Comparison of ENCODE assay signal across 24 cellular contexts in the genomic region with DNA sequence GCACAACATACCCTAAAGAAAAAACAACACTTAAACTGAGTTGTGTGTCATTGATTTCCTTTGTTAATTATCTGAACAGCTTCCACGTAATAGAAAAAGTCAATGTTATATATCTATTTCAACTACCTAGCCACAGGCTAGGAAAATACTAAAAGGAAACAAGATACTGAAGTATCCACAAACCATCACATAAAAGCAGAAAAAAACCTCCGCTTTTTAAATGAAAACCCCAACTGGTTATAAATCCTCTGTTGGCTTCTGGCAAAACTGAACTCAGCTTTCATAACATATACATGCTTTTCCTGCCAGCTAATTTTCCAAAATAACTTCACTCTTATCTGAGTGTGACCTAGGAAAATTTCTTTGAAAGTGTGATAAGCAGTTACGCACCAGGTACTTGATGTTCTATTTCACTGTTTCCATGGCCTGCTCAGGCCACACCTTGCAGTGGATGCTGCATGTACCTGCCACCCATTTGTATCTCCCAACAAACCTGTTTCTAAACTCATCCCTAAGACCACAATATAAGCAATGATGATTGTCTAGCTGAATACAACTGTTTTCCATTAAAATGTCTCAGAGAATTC. TPM values are rescaled to one million over a fixed set of nuclear protein-coding genes. Genes with fewer than 3 reads are reported as not detected.
A peak's percentile ranks its signal among the peaks of the same experiment; 100 is the strongest.
DNase-seq lines count a peak whose midpoint lies in the region; ATAC-seq, FAIRE-seq and TF ChIP-seq lines count a peak whose summit lies in the region.
"Had no signal": no experiment of that assay in that cellular context is flagged by ENCODE, and none has a peak within 500 bp of the region (broad histone marks: within the 10 kb centered on the region; RNA-seq: fewer than 3 reads in every experiment).

No MANE protein-coding gene starts in this region.

- no peak for DNase-seq in GM18507 (ENCODE audit: extremely low spot score, insufficient read length, low read depth)
- DNase-seq in hepatocyte (ENCODE audit: low spot score): peak; percentile 17
- no peak for DNase-seq in stimulated activated effector memory CD8-positive, alpha-beta T cell treated with anti-CD3 and anti-CD28 coated beads, Interleukin-12 subunit alpha, Interleukin-12 subunit beta, amount 100 ng/mL, for 72 hours (ENCODE audit: low spot score in 2 of 2)
- no peak for DNase-seq in effector CD8-positive, alpha-beta T cell (lab: John Stamatoyannopoulos, UW)
- DNase-seq: activated naive CD4-positive, alpha-beta T cell; brain microvascular endothelial cell; esophagus squamous epithelium; head of caudate nucleus; kidney; NCI-H187; NCI-H524 treated with DMSO at 0.1 percent for 48 hours; stimulated activated CD4-positive, alpha-beta T cell treated with anti-CD3 and anti-CD28 coated beads, Interleukin-15, amount 100 ng/mL, for 24 hours; SW 1271; WERI-Rb-1 had no signal

- peaks cover 69% of the 10 kb centered on the region for H3K36me3 Mint-ChIP-seq in stimulated activated effector memory CD8-positive, alpha-beta T cell treated with anti-CD3 and anti-CD28 coated beads, Interleukin-12 subunit alpha, Interleukin-12 subunit beta, amount 100 ng/mL, for 72 hours

- H3K9me3 ChIP-seq in SU-DHL-6 (ENCODE audit: insufficient read depth, low read length) (no peaks in the 10 kb centered on the region), hepatocyte (ENCODE audit: low read depth) (no peaks in the 10 kb centered on the region)
- H3K9me3 ChIP-seq: esophagus squamous epithelium, suprapubic skin had no signal

- TF ChIP-seq CTCF in SU-DHL-6 (IDR thresholded peaks at IDR 0.05; ENCODE audit: insufficient read depth, low read length, poor library complexity, severe bottlenecking) (no peak), hepatocyte (IDR thresholded peaks at IDR 0.05; ENCODE audit: poor library complexity) (no peak)

- H3K9ac ChIP-seq in SU-DHL-6 (ENCODE audit: low read length): no peak overlapping the region

- peaks cover 68% of the 10 kb centered on the region for H3K79me2 ChIP-seq in SU-DHL-6 (ENCODE audit: insufficient read depth, low read length)
- H3K79me2 ChIP-seq in hepatocyte: peaks cover 95% of the 10 kb centered on the region

- H3K4me3 ChIP-seq in SU-DHL-6 (ENCODE audit: insufficient read depth, low read length, poor library complexity, severe bottlenecking) (no peak overlapping the region), hepatocyte (no peak overlapping the region)
- H3K4me3 ChIP-seq: esophagus squamous epithelium, suprapubic skin had no signal

- no peak for ATAC-seq in stimulated activated effector memory CD8-positive, alpha-beta T cell treated with anti-CD3 and anti-CD28 coated beads, Interleukin-12 subunit alpha, Interleukin-12 subunit beta, amount 100 ng/mL, for 72 hours
- ATAC-seq in HG03342 (IDR thresholded peaks at IDR 0.05; ENCODE audit: unreplicated experiment) (no peak), GM19467 (IDR thresholded peaks at IDR 0.05; ENCODE audit: unreplicated experiment) (no peak)
- ATAC-seq: Panc1 had no signal

- H3K9me2 ChIP-seq in SU-DHL-6 (replicated peaks; ENCODE audit: insufficient read depth, low read length) (no peaks in the 10 kb centered on the region), hepatocyte (replicated peaks; ENCODE audit: insufficient read depth) (no peaks in the 10 kb centered on the region)

- H4K20me1 ChIP-seq in SU-DHL-6 (ENCODE audit: low read depth, low read length) (0 out of 2 replicates have a peak, but pooled peaks cover 4% of the 10 kb centered on the region), hepatocyte (ENCODE audit: insufficient read depth, poor library complexity, severe bottlenecking) (peaks cover 14% of the 10 kb centered on the region)

- WGBS in hepatocyte (ENCODE audit: low lambda C conversion rate, missing lambda C conversion rate): 51% methylated on average over 3 of the region's 3 CpGs

- no peaks in the 10 kb centered on the region for H3K9me3 Mint-ChIP-seq in stimulated activated effector memory CD8-positive, alpha-beta T cell treated with anti-CD3 and anti-CD28 coated beads, Interleukin-12 subunit alpha, Interleukin-12 subunit beta, amount 100 ng/mL, for 72 hours

- H3K27me3 ChIP-seq in SU-DHL-6 (ENCODE audit: low read length) (no peaks in the 10 kb centered on the region), hepatocyte (no peaks in the 10 kb centered on the region)
- H3K27me3 ChIP-seq: brain microvascular endothelial cell, esophagus squamous epithelium, suprapubic skin had no signal

- peak overlapping the region; percentile 9 for H3K4me3 Mint-ChIP-seq in stimulated activated effector memory CD8-positive, alpha-beta T cell treated with anti-CD3 and anti-CD28 coated beads, Interleukin-12 subunit alpha, Interleukin-12 subunit beta, amount 100 ng/mL, for 72 hours

- H3K27ac Mint-ChIP-seq in stimulated activated effector memory CD8-positive, alpha-beta T cell treated with anti-CD3 and anti-CD28 coated beads, Interleukin-12 subunit alpha, Interleukin-12 subunit beta, amount 100 ng/mL, for 72 hours: peak overlapping the region; percentile 24

- H3K36me3 ChIP-seq in SU-DHL-6 (ENCODE audit: low read length) (peaks cover 7% of the 10 kb centered on the region), hepatocyte (replicated peaks; ENCODE audit: insufficient read depth, low read depth) (no peaks in the 10 kb centered on the region)
- H3K36me3 ChIP-seq: suprapubic skin, WERI-Rb-1 had no signal

- FAIRE-seq in GM18507 (lab: Jason Lieb, UNC): peak; percentile 62
- FAIRE-seq: kidney had no signal

- H2AFZ ChIP-seq in SU-DHL-6 (ENCODE audit: low read depth, low read length, severe bottlenecking) (no peak overlapping the region), hepatocyte (no peak overlapping the region)

- H3F3A ChIP-seq in SU-DHL-6 (ENCODE audit: insufficient read depth): peaks cover 11% of the 10 kb centered on the region; the same call in 1 of the 2 replicates

- no peak overlapping the region for H3K27ac ChIP-seq in SU-DHL-6 (ENCODE audit: low read depth, low read length)
- peak overlapping the region; percentile 51 for H3K27ac ChIP-seq in hepatocyte
- H3K27ac ChIP-seq: brain microvascular endothelial cell, C4-2B, esophagus squamous epithelium, suprapubic skin, WERI-Rb-1 had no signal

- peak overlapping the region; percentile 45 for H3K4me2 ChIP-seq in SU-DHL-6 (ENCODE audit: low read depth, low read length, poor library complexity, severe bottlenecking)
- peak overlapping the region; percentile 18 for H3K4me2 ChIP-seq in hepatocyte

- peaks cover 36% of the 10 kb centered on the region for H3K4me1 ChIP-seq in hepatocyte (ENCODE audit: insufficient read depth)

- peaks cover 48% of the 10 kb centered on the region for H3K4me1 Mint-ChIP-seq in stimulated activated effector memory CD8-positive, alpha-beta T cell treated with anti-CD3 and anti-CD28 coated beads, Interleukin-12 subunit alpha, Interleukin-12 subunit beta, amount 100 ng/mL, for 72 hours

RNA-seq across cellular contexts. Expression of gene FAM3C, which starts 11.9 kb away (rescaled TPM):
- total RNA-seq in hepatocyte: 113 and 119 TPM in 2 replicates
- polyA plus RNA-seq in hepatocyte: 120 and 127 TPM in 2 replicates

RNA-seq across cellular contexts. Expression of gene WNT16, which starts 55.5 kb away (rescaled TPM):
- total RNA-seq in hepatocyte: 1.7 and 2.8 TPM in 2 replicates
- polyA plus RNA-seq in hepatocyte: 0.52 and 0.58 TPM in 2 replicates
- total RNA-seq: dermis microvascular lymphatic vessel endothelial cell, H4, kidney, MCF 10A, pulmonary artery endothelial cell had no signal
